In genomic region chr1:4213599-4213998, GRCh38 we compare ENCODE assay signal across 21 cellular contexts.
"Had no signal": no experiment of that assay in that cellular context is flagged by ENCODE, and none has a peak within 500 bp of the region (broad histone marks: within the 10 kb centered on the region; RNA-seq: fewer than 3 reads in every experiment).

No MANE protein-coding gene starts in this region.

- DNase-seq: activated CD4-positive, alpha-beta T cell treated with anti-CD3 and anti-CD28 coated beads for 4 hours; activated CD8-positive, alpha-beta T cell treated with anti-CD3 and anti-CD28 coated beads for 36 hours; activated gamma-delta T cell; activated naive CD4-positive, alpha-beta T cell treated with anti-CD3 and anti-CD28 coated beads for 36 hours; activated T-cell treated with anti-CD3 and anti-CD28 coated beads for 4 hours; activated T-cell treated with anti-CD3 and anti-CD28 coated beads, Interleukin-2, amount 50 U/mL, for 48 hours; amygdala; Karpas-422; MM.1S; NCI-H1105; NCI-H1436; NCI-H1694 treated with DMSO at 0.1 percent for 48 hours; NCI-H2081 treated with DMSO at 0.1 percent for 48 hours; NCI-H446; NCI-H524; SHP77; SW 1271 had no signal

- H3K4me1 Mint-ChIP-seq: activated T-helper 17 cell treated with anti-CD3 and anti-CD28 coated beads, Interleukin-2, amount 50 U/mL, for 72 hours had no signal

- H3K36me3 ChIP-seq: SJSA1 had no signal

- H3K27ac Mint-ChIP-seq: activated CD8-positive, alpha-beta T cell treated with anti-CD3 and anti-CD28 coated beads for 36 hours; activated naive CD4-positive, alpha-beta T cell treated with anti-CD3 and anti-CD28 coated beads for 36 hours; activated naive CD8-positive, alpha-beta T cell; activated T-helper 17 cell treated with anti-CD3 and anti-CD28 coated beads, Interleukin-2, amount 50 U/mL, for 72 hours had no signal

- H3K4me3 ChIP-seq: SJSA1 had no signal

- H3K4me1 ChIP-seq: SJSA1 had no signal

- H3K4me3 Mint-ChIP-seq: activated CD8-positive, alpha-beta T cell treated with anti-CD3 and anti-CD28 coated beads for 36 hours; activated naive CD4-positive, alpha-beta T cell treated with anti-CD3 and anti-CD28 coated beads for 36 hours; activated naive CD8-positive, alpha-beta T cell; activated T-helper 17 cell treated with anti-CD3 and anti-CD28 coated beads, Interleukin-2, amount 50 U/mL, for 72 hours had no signal

- H3K36me3 Mint-ChIP-seq: activated naive CD8-positive, alpha-beta T cell; brain had no signal

- H3K27ac ChIP-seq: SJSA1 had no signal

- H3K9me3 Mint-ChIP-seq: activated naive CD4-positive, alpha-beta T cell treated with anti-CD3 and anti-CD28 coated beads for 36 hours; activated T-helper 17 cell treated with anti-CD3 and anti-CD28 coated beads, Interleukin-2, amount 50 U/mL, for 72 hours had no signal

- H3K27me3 ChIP-seq: SJSA1 had no signal
